Comparison of ENCODE assay signal across 12 cellular contexts in genomic region chr1:223718850-223719249, GRCh38. TPM values are rescaled to one million over a fixed set of nuclear protein-coding genes. Genes with fewer than 3 reads are reported as not detected.
DNase-seq lines count a peak whose midpoint lies in the region; ATAC-seq, FAIRE-seq and TF ChIP-seq lines count a peak whose summit lies in the region.
"Had no signal": no experiment of that assay in that cellular context is flagged by ENCODE, and none has a peak within 500 bp of the region (broad histone marks: within the 10 kb centered on the region; RNA-seq: fewer than 3 reads in every experiment).

No MANE protein-coding gene starts in this region.

- no peak for ATAC-seq in HG03521 (IDR thresholded peaks at IDR 0.05; ENCODE audit: unreplicated experiment)
- ATAC-seq in HG03045 (IDR thresholded peaks at IDR 0.05; ENCODE audit: unreplicated experiment): no peak

- intact Hi-C loops in Calu3 (cut with micrococcal nuclease; ENCODE audit: unreplicated experiment): no loop called here

- H3K79me2 ChIP-seq in parathyroid adenoma: no peaks in the 10 kb centered on the region

- BruUV-seq in Calu3 (replicated peaks; lab: Mats Ljungman, UMichigan): no TSS peak

- no peaks in the 10 kb centered on the region for H3K9me3 Mint-ChIP-seq in Calu3 (ENCODE audit: low read depth, unreplicated experiment)
- H3K9me3 Mint-ChIP-seq in activated naive CD8-positive, alpha-beta T cell treated with anti-CD3 and anti-CD28 coated beads for 36 hours: no peaks in the 10 kb centered on the region
- H3K9me3 Mint-ChIP-seq: activated naive CD4-positive, alpha-beta T cell treated with anti-CD3 and anti-CD28 coated beads, Interleukin-2, amount 10 ng/mL, durations not matched to agents 7 days and 5 days had no signal

- no peak overlapping the region for H3K4me3 Mint-ChIP-seq in Calu3 (ENCODE audit: low read depth, unreplicated experiment)
- H3K4me3 Mint-ChIP-seq in activated naive CD8-positive, alpha-beta T cell treated with anti-CD3 and anti-CD28 coated beads for 36 hours: no peak overlapping the region
- H3K4me3 Mint-ChIP-seq: activated naive CD4-positive, alpha-beta T cell treated with anti-CD3 and anti-CD28 coated beads, Interleukin-2, amount 10 ng/mL, durations not matched to agents 7 days and 5 days had no signal

- peak overlapping the region; percentile 14 for H3K27ac Mint-ChIP-seq in Calu3 (ENCODE audit: unreplicated experiment)
- H3K27ac Mint-ChIP-seq in activated naive CD8-positive, alpha-beta T cell treated with anti-CD3 and anti-CD28 coated beads for 36 hours: no peak overlapping the region

- TF ChIP-seq CTCF in Calu3 (IDR thresholded peaks at IDR 0.05; ENCODE audit: unreplicated experiment) (no peak), parathyroid adenoma (IDR thresholded peaks at IDR 0.05) (no peak)

- H3K4me3 ChIP-seq in parathyroid adenoma (ENCODE audit: low read depth, low read length): no peak overlapping the region

- H3K36me3 Mint-ChIP-seq in Calu3 (ENCODE audit: insufficient read depth, unreplicated experiment): peaks cover 85% of the 10 kb centered on the region
- H3K36me3 Mint-ChIP-seq in activated naive CD8-positive, alpha-beta T cell treated with anti-CD3 and anti-CD28 coated beads for 36 hours: peaks cover 12% of the 10 kb centered on the region

- peaks cover 27% of the 10 kb centered on the region for H3K4me1 ChIP-seq in parathyroid adenoma

- peaks cover 86% of the 10 kb centered on the region for H3K4me1 Mint-ChIP-seq in Calu3 (ENCODE audit: low read depth, unreplicated experiment)
- peaks cover 54% of the 10 kb centered on the region for H3K4me1 Mint-ChIP-seq in activated naive CD8-positive, alpha-beta T cell treated with anti-CD3 and anti-CD28 coated beads for 36 hours

- no peaks in the 10 kb centered on the region for H3K27me3 ChIP-seq in parathyroid adenoma (ENCODE audit: control insufficient read depth, insufficient read depth, low read length)

- CTCF ChIA-PET in Calu3 (lab: Charles Lee): interaction anchor here (0.6 to 1.9 kb wide), 4 partner anchors 9 to 34 kb away, joined by 3 to 9 read pairs (median 5); no protein-coding TSS in a partner anchor

- H3K9ac ChIP-seq in parathyroid adenoma: no peak overlapping the region

- H2AFZ ChIP-seq in parathyroid adenoma: no peak overlapping the region

- H3K27ac ChIP-seq in parathyroid adenoma: no peak overlapping the region

- H3K4me2 ChIP-seq in parathyroid adenoma (ENCODE audit: low read length): peak overlapping the region; percentile 14

- no peaks in the 10 kb centered on the region for H3K36me3 ChIP-seq in parathyroid adenoma (ENCODE audit: control insufficient read depth, insufficient read depth, low read length)

- no peak for FAIRE-seq in RCC 7860 (lab: Jason Lieb, UNC)
- FAIRE-seq: GM12892 had no signal

- no peaks in the 10 kb centered on the region for H3K9me3 ChIP-seq in parathyroid adenoma (ENCODE audit: control insufficient read depth, low read length)

- DNase-seq in Calu3 (no peak), RCC 7860 (ENCODE audit: low spot score) (peak; percentile 62), glomerular visceral epithelial cell (ENCODE audit: extremely low spot score) (peak; percentile 64), amygdala (lab: John Stamatoyannopoulos, UW) (no peak)
- no peak for DNase-seq in activated naive CD8-positive, alpha-beta T cell treated with anti-CD3 and anti-CD28 coated beads for 36 hours
- DNase-seq: activated CD4-positive, CD25-positive, alpha-beta regulatory T cell treated with anti-CD3 and anti-CD28 coated beads, Interleukin-2, amount 50 U/mL, for 72 hours; activated naive CD4-positive, alpha-beta T cell treated with anti-CD3 and anti-CD28 coated beads, Interleukin-2, amount 10 ng/mL, durations not matched to agents 7 days and 5 days; NCI-H2081 treated with DMSO at 0.1 percent for 48 hours had no signal

- no peaks in the 10 kb centered on the region for H3K27me3 Mint-ChIP-seq in Calu3 (ENCODE audit: unreplicated experiment)
- H3K27me3 Mint-ChIP-seq in activated naive CD8-positive, alpha-beta T cell treated with anti-CD3 and anti-CD28 coated beads for 36 hours: no peaks in the 10 kb centered on the region
- H3K27me3 Mint-ChIP-seq: activated naive CD4-positive, alpha-beta T cell treated with anti-CD3 and anti-CD28 coated beads, Interleukin-2, amount 10 ng/mL, durations not matched to agents 7 days and 5 days had no signal

RNA-seq across cellular contexts. Expression of gene CAPN2, which starts 6.5 kb away (rescaled TPM):
- total RNA-seq in Calu3 (2022): 250 and 266 TPM in 2 replicates
- total RNA-seq in activated naive CD8-positive, alpha-beta T cell treated with anti-CD3 and anti-CD28 coated beads for 36 hours: 10 to 100 TPM; 23.6 to 24.3 TPM

RNA-seq across cellular contexts. Expression of gene CAPN8, which starts 53.3 kb away (rescaled TPM):
- total RNA-seq in Calu3 (2022): 108 and 158 TPM in 2 replicates
- not detected for total RNA-seq in activated naive CD8-positive, alpha-beta T cell treated with anti-CD3 and anti-CD28 coated beads for 36 hours

Comparison
In these comparisons a context has a peak if more than half of its experiments do, and no peak if none do; other contexts are left out.
1. DNase-seq: peak in RCC 7860 (single experiment) and glomerular visceral epithelial cell (single experiment); none in Calu3 (single experiment), amygdala (0 of 56) and activated naive CD8-positive, alpha-beta T cell treated with anti-CD3 and anti-CD28 coated beads for 36 hours (single experiment).
2. RNA of gene CAPN8, which starts 53.3 kb away (total RNA-seq): 108 to 158 TPM in Calu3; not detected in activated naive CD8-positive, alpha-beta T cell treated with anti-CD3 and anti-CD28 coated beads for 36 hours; every median in the first group is over 100 times any median in the second.